Comparison of ENCODE assay signal across 13 cellular contexts in the genomic region with DNA sequence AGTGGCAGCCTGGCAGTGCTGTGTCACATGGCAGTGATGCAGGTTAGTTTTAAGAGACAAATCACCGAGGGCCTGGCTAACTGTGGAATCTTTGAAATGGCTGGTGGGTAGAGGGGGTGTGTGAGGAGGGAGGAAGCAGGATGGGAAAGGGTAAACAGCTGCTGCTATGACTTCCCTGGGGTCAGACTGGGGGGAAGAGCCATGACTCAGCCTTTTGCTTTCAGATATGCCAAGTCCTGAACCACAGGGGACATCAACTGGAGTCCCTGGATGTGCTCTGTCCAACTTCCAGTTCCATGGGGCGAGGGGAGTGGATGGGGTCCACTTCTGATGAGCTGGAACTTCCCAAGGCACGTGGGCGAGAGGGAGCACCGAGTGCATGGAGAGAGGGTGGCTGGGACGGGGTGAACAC.
A peak's percentile ranks its signal among the peaks of the same experiment; 100 is the strongest.
DNase-seq lines count a peak whose midpoint lies in the region; ATAC-seq and TF ChIP-seq lines count a peak whose summit lies in the region.
"Had no signal": no experiment of that assay in that cellular context is flagged by ENCODE, and none has a peak within 500 bp of the region (broad histone marks: within the 10 kb centered on the region; RNA-seq: fewer than 3 reads in every experiment).

No MANE protein-coding gene starts in this region.

- CTCF ChIA-PET in MCF 10A (lab: Yijun Ruan, JAX) (no interaction called here), T-cell (lab: Charles Lee) (no interaction called here)

- H3K36me3 ChIP-seq in breast epithelium (no peaks in the 10 kb centered on the region), transverse colon (no peaks in the 10 kb centered on the region)
- H3K36me3 ChIP-seq: thoracic aorta had no signal

- H3K27me3 Mint-ChIP-seq in MCF 10A (ENCODE audit: insufficient read depth, unreplicated experiment) (peaks cover 10% of the 10 kb centered on the region), T-cell (peaks cover 0 to 18% of the 10 kb centered on the region in 2 donors)
- peaks cover 21% of the 10 kb centered on the region for H3K27me3 Mint-ChIP-seq in activated T-helper 17 cell treated with anti-CD3 and anti-CD28 coated beads, Interleukin-2, amount 50 U/mL, for 72 hours

- BruUV-seq in MCF 10A (replicated peaks; lab: Mats Ljungman, UMichigan): no TSS peak

- H3K4me1 Mint-ChIP-seq in MCF 10A (ENCODE audit: insufficient read depth, unreplicated experiment): no peaks in the 10 kb centered on the region
- peaks cover 22% of the 10 kb centered on the region for H3K4me1 Mint-ChIP-seq in activated T-helper 17 cell treated with anti-CD3 and anti-CD28 coated beads, Interleukin-2, amount 50 U/mL, for 72 hours
- peaks cover 0 to 3% (median 0%) of the 10 kb centered on the region in 3 donors for H3K4me1 Mint-ChIP-seq in T-cell
- H3K4me1 Mint-ChIP-seq: memory B cell had no signal

- H3K27me3 ChIP-seq in breast epithelium: no peaks in the 10 kb centered on the region
- H3K27me3 ChIP-seq in right cardiac atrium (ENCODE audit: control insufficient read depth, insufficient read depth): no peaks in the 10 kb centered on the region
- H3K27me3 ChIP-seq in transverse colon: no peaks in the 10 kb centered on the region

- ATAC-seq in activated T-helper 17 cell treated with anti-CD3 and anti-CD28 coated beads, Interleukin-2, amount 50 U/mL, for 72 hours (replicated peaks): peak; percentile 48
- ATAC-seq in right cardiac atrium: peak; percentile 25 to 31
- no peak for ATAC-seq in T-cell (replicated peaks in 1 of 4)

- POLR2A ChIA-PET in MCF 10A (lab: Yijun Ruan, JAX): no interaction called here
- POLR2A ChIA-PET in T-cell (lab: Charles Lee): interaction anchor here in 1 of 2 donors (0.6 kb wide), 1 partner anchor 108 kb away, joined by 3 read pairs; no protein-coding TSS in a partner anchor

- H3K36me3 Mint-ChIP-seq in MCF 10A (ENCODE audit: insufficient read depth, unreplicated experiment): no peaks in the 10 kb centered on the region
- H3K36me3 Mint-ChIP-seq in activated T-helper 17 cell treated with anti-CD3 and anti-CD28 coated beads, Interleukin-2, amount 50 U/mL, for 72 hours (ENCODE audit: low read depth): no peaks in the 10 kb centered on the region
- H3K36me3 Mint-ChIP-seq in T-cell: no peaks in the 10 kb centered on the region
- H3K36me3 Mint-ChIP-seq: activated naive CD8-positive, alpha-beta T cell; CD4-positive, alpha-beta memory T cell; memory B cell had no signal

- TF ChIP-seq POLR2A in breast epithelium (IDR thresholded peaks at IDR 0.05) (no peak), transverse colon (IDR thresholded peaks at IDR 0.05) (no peak)

- TF ChIP-seq EP300 in transverse colon (IDR thresholded peaks at IDR 0.05; ENCODE audit: low read depth): no peak

- peak overlapping the region; percentile 33 to 69 for H3K27ac ChIP-seq in breast epithelium
- H3K27ac ChIP-seq in right cardiac atrium (ENCODE audit: low read length): no peak overlapping the region
- peak overlapping the region in 3 of 4 donors; percentile 42 to 80 (median 57) for H3K27ac ChIP-seq in transverse colon
- H3K27ac ChIP-seq: thoracic aorta had no signal

- DNase-seq in breast epithelium (ENCODE audit: low spot score in 2 of 2): no peak
- no peak for DNase-seq in MCF 10A (ENCODE audit: unreplicated experiment)
- no peak for DNase-seq in right cardiac atrium
- no peak for DNase-seq in transverse colon
- no peak for DNase-seq in T-cell
- no peak for DNase-seq in 8988T
- DNase-seq in central memory CD4-positive, alpha-beta T cell: no peak
- DNase-seq: CD4-positive, alpha-beta memory T cell; NCI-H2171 had no signal

- H3K9me3 ChIP-seq in breast epithelium: no peaks in the 10 kb centered on the region
- no peaks in the 10 kb centered on the region for H3K9me3 ChIP-seq in right cardiac atrium (ENCODE audit: control insufficient read depth, low read length)
- no peaks in the 10 kb centered on the region for H3K9me3 ChIP-seq in transverse colon
- H3K9me3 ChIP-seq: thoracic aorta had no signal

- H3K4me1 ChIP-seq in breast epithelium: peaks cover 0 to 9% of the 10 kb centered on the region in 2 donors
- peaks cover 15% of the 10 kb centered on the region for H3K4me1 ChIP-seq in right cardiac atrium (ENCODE audit: control insufficient read depth, insufficient read depth, low read length)
- peaks cover 8 to 27% (median 17%) of the 10 kb centered on the region in 4 donors for H3K4me1 ChIP-seq in transverse colon

- no peak for TF ChIP-seq CTCF in breast epithelium (IDR thresholded peaks at IDR 0.05)
- TF ChIP-seq CTCF in MCF 10A (IDR thresholded peaks at IDR 0.05; ENCODE audit: unreplicated experiment): no peak
- TF ChIP-seq CTCF in transverse colon (IDR thresholded peaks at IDR 0.05): no peak

- H3K4me3 ChIP-seq in breast epithelium: no peak overlapping the region
- H3K4me3 ChIP-seq in right cardiac atrium (ENCODE audit: low read length): no peak overlapping the region
- no peak overlapping the region for H3K4me3 ChIP-seq in transverse colon
- H3K4me3 ChIP-seq: thoracic aorta had no signal

- in situ Hi-C loops in transverse colon (cut with MboI; ENCODE audit: low pct_ligation_motif_present in 1 of 4, low pct_unique_long_range_greater_than_20kb in 1 of 4, low sequenced_read_pairs in 3 of 4): no loop called here

- H3K27ac Mint-ChIP-seq in MCF 10A (ENCODE audit: low read depth, unreplicated experiment) (no peak overlapping the region), T-cell (no peak overlapping the region)
- peak overlapping the region; percentile 28 for H3K27ac Mint-ChIP-seq in activated T-helper 17 cell treated with anti-CD3 and anti-CD28 coated beads, Interleukin-2, amount 50 U/mL, for 72 hours
- H3K27ac Mint-ChIP-seq: activated naive CD8-positive, alpha-beta T cell; memory B cell had no signal

- H3K9me3 Mint-ChIP-seq in MCF 10A (ENCODE audit: unreplicated experiment): no peaks in the 10 kb centered on the region
- H3K9me3 Mint-ChIP-seq in activated T-helper 17 cell treated with anti-CD3 and anti-CD28 coated beads, Interleukin-2, amount 50 U/mL, for 72 hours: no peaks in the 10 kb centered on the region
- no peaks in the 10 kb centered on the region for H3K9me3 Mint-ChIP-seq in T-cell
- H3K9me3 Mint-ChIP-seq: CD4-positive, alpha-beta memory T cell; memory B cell had no signal

- intact Hi-C loops in breast epithelium (cut with DNase I; ENCODE audit: low total_unique reads): loop anchor here (5.0 kb wide), 1 partner anchor 683 kb away; no protein-coding TSS in a partner anchor
- intact Hi-C loops in MCF 10A (cut with micrococcal nuclease): no loop called here
- intact Hi-C loops in right cardiac atrium (cut with DNase I): no loop called here
- intact Hi-C loops in transverse colon (cut with DNase I; ENCODE audit: low total_unique reads): no loop called here

- 54% methylated on average over 6 of the region's 6 CpGs for WGBS in right cardiac atrium
- WGBS in transverse colon (ENCODE audit: low coverage in 1 of 2), 2 donors: 75% methylated on average over 6 of the region's 6 CpGs; no CpG with 5 or more reads in 1 of the 2 donors

- H3K4me3 Mint-ChIP-seq in MCF 10A (ENCODE audit: unreplicated experiment): no peak overlapping the region
- H3K4me3 Mint-ChIP-seq in activated T-helper 17 cell treated with anti-CD3 and anti-CD28 coated beads, Interleukin-2, amount 50 U/mL, for 72 hours: peak overlapping the region; percentile 17
- H3K4me3 Mint-ChIP-seq in T-cell: no peak overlapping the region
- H3K4me3 Mint-ChIP-seq: activated naive CD8-positive, alpha-beta T cell; CD4-positive, alpha-beta memory T cell; memory B cell had no signal

Comparison
In these comparisons a context has a peak if more than half of its experiments do, and no peak if none do; other contexts are left out.
1. ATAC-seq: peak in activated T-helper 17 cell treated with anti-CD3 and anti-CD28 coated beads, Interleukin-2, amount 50 U/mL, for 72 hours (single experiment) and right cardiac atrium (2 of 2); none in T-cell (0 of 4).